18 cellular contexts compared by ENCODE assay signal in genomic region chr1:88001460-88001859, GRCh38.
DNase-seq lines count a peak whose midpoint lies in the region; ATAC-seq and TF ChIP-seq lines count a peak whose summit lies in the region.
"Had no signal": no experiment of that assay in that cellular context is flagged by ENCODE, and none has a peak within 500 bp of the region (broad histone marks: within the 10 kb centered on the region; RNA-seq: fewer than 3 reads in every experiment).

No MANE protein-coding gene starts in this region.

- H2BK120ac ChIP-seq in trophoblast cell (ENCODE audit: insufficient read depth, low read length, poor library complexity) (no peak overlapping the region), mesenchymal stem cell (ENCODE audit: low read depth, low read length) (no peak overlapping the region)

- H4K91ac ChIP-seq in trophoblast cell (ENCODE audit: low read depth, low read length) (peak overlapping the region; percentile 51), mesenchymal stem cell (ENCODE audit: low read length) (no peak overlapping the region)

- POLR2A ChIA-PET in PC-3 (lab: Charles Lee; ENCODE audit: unreplicated experiment), result interaction anchor here (0.7 kb wide), 1 partner anchor 43 kb away, joined by 3 read pairs; no protein-coding TSS in a partner anchor

- H3K9me3 ChIP-seq in PC-3 (ENCODE audit: low read length) (no peaks in the 10 kb centered on the region), trophoblast cell (ENCODE audit: insufficient read depth, low read depth, low read length) (no peaks in the 10 kb centered on the region), mesenchymal stem cell (ENCODE audit: control insufficient read depth, low read length) (no peaks in the 10 kb centered on the region)
- H3K9me3 ChIP-seq: mucosa of descending colon had no signal

- no peak for TF ChIP-seq CTCF in PC-3 (conservative IDR thresholded peaks at IDR 0.05; ENCODE audit: low read depth, low read length)
- no peak for TF ChIP-seq CTCF in epithelial cell of esophagus (IDR thresholded peaks at IDR 0.05; ENCODE audit: insufficient read depth, low read depth, low read length, missing control alignments)

- no peak overlapping the region for H4K12ac ChIP-seq in trophoblast cell (ENCODE audit: low read depth, low read length)

- no TSS peak for BruUV-seq in PC-3 (replicated peaks; lab: Mats Ljungman, UMichigan)

- H3K18ac ChIP-seq in trophoblast cell (ENCODE audit: low read length) (no peak overlapping the region), mesenchymal stem cell (ENCODE audit: low read depth in 1 of 2, low read length in 2 of 2) (no peak overlapping the region)

- H3K4me2 ChIP-seq in PC-3 (ENCODE audit: low read length), result peak overlapping the region; percentile 76
- H3K4me2 ChIP-seq in trophoblast cell (ENCODE audit: low read length), result no peak overlapping the region
- H3K4me2 ChIP-seq in mesenchymal stem cell (ENCODE audit: low read length, poor library complexity, severe bottlenecking), result no peak overlapping the region

- peak overlapping the region; percentile 23; the same call in 1 of the 2 replicates for H3K4me3 ChIP-seq in PC-3 (ENCODE audit: low read length)
- H3K4me3 ChIP-seq in epithelial cell of esophagus (ENCODE audit: low read length), result no peak overlapping the region
- H3K4me3 ChIP-seq in trophoblast cell (ENCODE audit: low read depth, low read length), result no peak overlapping the region
- H3K4me3 ChIP-seq in mesenchymal stem cell (ENCODE audit: insufficient read depth in 1 of 2, low read depth in 1 of 2, low read length in 2 of 2), result no peak overlapping the region
- H3K4me3 ChIP-seq: K562, mucosa of descending colon had no signal

- H4K8ac ChIP-seq in trophoblast cell (ENCODE audit: low read depth, low read length) (no peak overlapping the region), mesenchymal stem cell (ENCODE audit: low read length) (no peak overlapping the region)

- H3K23ac ChIP-seq in trophoblast cell (ENCODE audit: low read length) (no peak overlapping the region), mesenchymal stem cell (ENCODE audit: low read length in 2 of 2) (no peak overlapping the region)

- H3K36me3 ChIP-seq in PC-3 (ENCODE audit: low read depth, low read length), result no peaks in the 10 kb centered on the region
- no peaks in the 10 kb centered on the region for H3K36me3 ChIP-seq in trophoblast cell (ENCODE audit: control insufficient read depth in 1 of 2, insufficient read depth in 2 of 2, low read length in 2 of 2)
- H3K36me3 ChIP-seq in mesenchymal stem cell (ENCODE audit: control insufficient read depth in 1 of 2, insufficient read depth in 2 of 2, low read depth in 1 of 2, low read length in 2 of 2), result no peaks in the 10 kb centered on the region

- H3K27ac ChIP-seq in PC-3 (ENCODE audit: low read length) (peak overlapping the region; percentile 64), trophoblast cell (ENCODE audit: low read depth, low read length) (no peak overlapping the region), mesenchymal stem cell (ENCODE audit: low read length, poor library complexity, severe bottlenecking) (no peak overlapping the region)

- H2BK15ac ChIP-seq in mesenchymal stem cell (ENCODE audit: low read depth, poor library complexity, severe bottlenecking), result no peak overlapping the region

- H3K27me3 ChIP-seq in PC-3 (ENCODE audit: low read length) (no peaks in the 10 kb centered on the region), trophoblast cell (ENCODE audit: insufficient read depth, low read length) (no peaks in the 10 kb centered on the region), mesenchymal stem cell (ENCODE audit: control insufficient read depth in 1 of 2, insufficient read depth in 1 of 2, low read length in 2 of 2) (no peaks in the 10 kb centered on the region)

- H3K4me1 ChIP-seq in PC-3 (ENCODE audit: insufficient read depth, low read length), result peaks cover 27% of the 10 kb centered on the region
- peaks cover 0 to 1% of the 10 kb centered on the region in 2 experiments for H3K4me1 ChIP-seq in trophoblast cell (ENCODE audit: control insufficient read depth in 1 of 2, insufficient read depth in 2 of 2, low read length in 2 of 2)
- no peaks in the 10 kb centered on the region for H3K4me1 ChIP-seq in mesenchymal stem cell (ENCODE audit: control insufficient read depth, insufficient read depth, low read depth, low read length)

- H3K14ac ChIP-seq in trophoblast cell (ENCODE audit: low read length), result no peak overlapping the region
- no peak overlapping the region for H3K14ac ChIP-seq in mesenchymal stem cell (ENCODE audit: low read length in 2 of 2)

- H2AFZ ChIP-seq in PC-3 (ENCODE audit: low read length) (0 out of 2 replicates have a peak overlapping the region, but pooled peaks have one; percentile 19), trophoblast cell (ENCODE audit: insufficient read depth, low read length, poor library complexity) (no peak overlapping the region), mesenchymal stem cell (ENCODE audit: low read depth, low read length) (no peak overlapping the region)

- DNase-seq in EH (ENCODE audit: low read depth) (peak; percentile 28), PC-3 (peak; percentile 85), epithelial cell of esophagus (ENCODE audit: low read depth) (peak; percentile 77), trophoblast cell (peak in 1 of 2 donors; percentile 44), mesenchymal stem cell (no peak), cardiac septum (ENCODE audit: low spot score) (no peak), NAMALWA (ENCODE audit: low spot score) (no peak)
- no peak for DNase-seq in stimulated activated CD4-positive, alpha-beta T cell treated with anti-CD3 and anti-CD28 coated beads, Interleukin-12 subunit alpha, Interleukin-12 subunit beta, amount 100 ng/mL, for 4 hours
- DNase-seq: activated naive CD4-positive, alpha-beta T cell; central memory CD4-positive, alpha-beta T cell; erythroblast; GDM1; mucosa of descending colon; NCI-H1436; NCI-H510A; posterior cingulate gyrus; stimulated activated CD4-positive, alpha-beta T cell treated with anti-CD3 and anti-CD28 coated beads, Interleukin-2, amount 100 ng/mL, for 24 hours had no signal

- H3K9ac ChIP-seq in PC-3 (ENCODE audit: low read length) (no peak overlapping the region), trophoblast cell (ENCODE audit: low read length) (no peak overlapping the region), mesenchymal stem cell (ENCODE audit: low read length) (no peak overlapping the region)

- H2BK5ac ChIP-seq in trophoblast cell (ENCODE audit: low read depth, low read length, poor library complexity) (no peak overlapping the region), mesenchymal stem cell (ENCODE audit: low read depth, low read length, poor library complexity, severe bottlenecking) (no peak overlapping the region)

- no peaks in the 10 kb centered on the region for H4K20me1 ChIP-seq in PC-3 (ENCODE audit: low read length)

- peak; percentile 95 for ATAC-seq in PC-3
- ATAC-seq: K562, mucosa of descending colon had no signal

- no peaks in the 10 kb centered on the region for H3F3A ChIP-seq in PC-3 (ENCODE audit: low read length, unreplicated experiment)

- H3K4ac ChIP-seq in trophoblast cell (ENCODE audit: low read depth, low read length) (no peak overlapping the region), mesenchymal stem cell (ENCODE audit: low read depth in 1 of 2, low read length in 2 of 2) (no peak overlapping the region)

- H2BK12ac ChIP-seq in trophoblast cell (ENCODE audit: low read length), result no peak overlapping the region
- H2BK12ac ChIP-seq in mesenchymal stem cell (ENCODE audit: low read length in 2 of 2), result no peak overlapping the region

- no peaks in the 10 kb centered on the region for H3K9me2 ChIP-seq in PC-3 (replicated peaks; ENCODE audit: low read length)

- no peak overlapping the region for H2AK5ac ChIP-seq in trophoblast cell (ENCODE audit: low read length)
- H2AK5ac ChIP-seq in mesenchymal stem cell (ENCODE audit: low read length, severe bottlenecking), result no peak overlapping the region

- CTCF ChIA-PET in PC-3 (lab: Charles Lee), result interaction anchor here (0.6 kb wide), 1 partner anchor 179 kb away, joined by 4 read pairs; no protein-coding TSS in a partner anchor

- H3K79me2 ChIP-seq in PC-3 (ENCODE audit: low read length), result no peaks in the 10 kb centered on the region
- no peaks in the 10 kb centered on the region for H3K79me2 ChIP-seq in trophoblast cell (ENCODE audit: control insufficient read depth, insufficient read depth, low read length, poor library complexity)

- no CpG with 5 or more reads among the region's 1 CpG for WGBS in trophoblast cell (ENCODE audit: extremely low coverage, insufficient coverage, insufficient read length)
- WGBS in mesenchymal stem cell, result 71% methylated on average over 1 of the region's 1 CpG

- intact Hi-C loops in PC-3 (cut with micrococcal nuclease) (loop anchor here (5.0 kb wide), 1 partner anchor 61 kb away; no protein-coding TSS in a partner anchor), cardiac septum (cut with DNase I) (no loop called here)

- no peaks in the 10 kb centered on the region for H3K79me1 ChIP-seq in trophoblast cell (ENCODE audit: low read length)
- H3K79me1 ChIP-seq in mesenchymal stem cell (replicated peaks; ENCODE audit: low read length, poor library complexity, severe bottlenecking), result no peaks in the 10 kb centered on the region

Comparison
In these comparisons a context has a peak if more than half of its experiments do, and no peak if none do; other contexts are left out.
1. DNase-seq: peak in EH (single experiment), PC-3 (single experiment) and epithelial cell of esophagus (single experiment); none in stimulated activated CD4-positive, alpha-beta T cell treated with anti-CD3 and anti-CD28 coated beads, Interleukin-12 subunit alpha, Interleukin-12 subunit beta, amount 100 ng/mL, for 4 hours (single experiment), mesenchymal stem cell (single experiment), cardiac septum (single experiment) and NAMALWA (single experiment).